ENCODE assay signal across 18 cellular contexts in the genomic region with DNA sequence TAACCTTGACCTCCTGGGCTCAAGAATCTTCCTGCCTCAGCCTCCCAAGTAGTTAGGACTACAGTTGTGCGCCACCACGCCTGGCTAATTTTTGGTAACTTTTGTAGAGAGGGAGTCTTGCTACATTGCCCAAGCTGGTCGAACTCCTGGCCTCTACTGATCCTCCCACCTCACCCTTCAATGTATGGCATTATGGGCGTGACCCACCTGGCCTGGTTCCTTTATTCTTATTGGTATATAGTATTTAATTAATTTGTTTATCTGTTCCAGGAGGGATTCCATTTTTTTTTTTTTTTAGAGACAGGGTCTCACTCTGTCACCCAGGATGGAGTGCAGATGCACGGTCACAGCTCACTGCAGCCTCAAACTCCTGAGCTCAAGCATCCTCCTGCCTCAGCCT. TPM values are rescaled to one million over a fixed set of nuclear protein-coding genes. Genes with fewer than 3 reads are reported as not detected.
DNase-seq lines count a peak whose midpoint lies in the region; ATAC-seq and TF ChIP-seq lines count a peak whose summit lies in the region.
"Had no signal": no experiment of that assay in that cellular context is flagged by ENCODE, and none has a peak within 500 bp of the region (broad histone marks: within the 10 kb centered on the region; RNA-seq: fewer than 3 reads in every experiment).

No MANE protein-coding gene starts in this region.

- no peak for ATAC-seq in left lobe of liver

- H3K27me3 ChIP-seq in PC-9 (ENCODE audit: insufficient read depth, low read depth) (no peaks in the 10 kb centered on the region), subcutaneous abdominal adipose tissue (ENCODE audit: control insufficient read depth in 5 of 5, insufficient read depth in 4 of 5, low read length in 5 of 5) (no peaks in the 10 kb centered on the region)

- TSS peak; percentile 8 for BruUV-seq in PC-9 (replicated peaks; lab: Mats Ljungman, UMichigan)

- H3K4me1 ChIP-seq in PC-9 (replicated peaks; ENCODE audit: insufficient read depth) (no peaks in the 10 kb centered on the region), subcutaneous abdominal adipose tissue (ENCODE audit: control insufficient read depth in 5 of 5, insufficient read depth in 5 of 5, low read length in 5 of 5) (peaks cover 0 to 19% (median 13%) of the 10 kb centered on the region in 5 donors)

- no peaks in the 10 kb centered on the region for H4K20me1 ChIP-seq in PC-9 (ENCODE audit: insufficient read depth)

- TF ChIP-seq CTCF in PC-9 (conservative IDR thresholded peaks at IDR 0.05) = no peak

- no peak overlapping the region for H3K4me2 ChIP-seq in PC-9

- H3K9ac ChIP-seq in subcutaneous abdominal adipose tissue (ENCODE audit: low read length in 5 of 5) = peak overlapping the region in 2 of 5 donors; percentile 16 to 42

- DNase-seq in activated effector memory CD4-positive, alpha-beta T cell treated with anti-CD3 and anti-CD28 coated beads, Interleukin-2, amount 50 U/mL, for 16 hours = peak; percentile 38
- DNase-seq in activated effector memory CD4-positive, alpha-beta T cell treated with Interleukin-2 at 50 U/mL for 16 hours = no peak
- DNase-seq in PC-9 (no peak), left lobe of liver (ENCODE audit: low spot score) (peak; percentile 18), NOMO-1 treated with DMSO at 0.1 percent for 48 hours (lab: John Stamatoyannopoulos, UW; ENCODE audit: unreplicated experiment) (no peak), hypothalamus (lab: John Stamatoyannopoulos, UW) (no peak), NCI-H1694 (lab: John Stamatoyannopoulos, UW) (no peak)
- DNase-seq: CD4-positive, alpha-beta T cell; DMS79 treated with DMSO at 0.1 percent for 48 hours; GDM1; GOT3; KG1; NCI-H1092 treated with DMSO at 0.1 percent for 48 hours; NCI-H1694 treated with DMSO at 0.1 percent for 48 hours; NCI-H345; NCI-H526 treated with DMSO at 0.1 percent for 48 hours had no signal

- intact Hi-C loops in PC-9 (cut with micrococcal nuclease; ENCODE audit: unreplicated experiment) = no loop called here

- H3K36me3 ChIP-seq in PC-9 (ENCODE audit: low read depth) (no peaks in the 10 kb centered on the region), subcutaneous abdominal adipose tissue (ENCODE audit: control insufficient read depth in 5 of 5, insufficient read depth in 5 of 5, low read length in 5 of 5) (peaks cover 3 to 59% (median 21%) of the 10 kb centered on the region in 5 donors)

- no peak overlapping the region for H3K27ac ChIP-seq in PC-9
- peak overlapping the region; percentile 79 for H3K27ac ChIP-seq in subcutaneous abdominal adipose tissue (ENCODE audit: low read depth, low read length)
- H3K27ac ChIP-seq: HL-60 had no signal

- H3K79me2 ChIP-seq in PC-9 (ENCODE audit: low read depth) = no peaks in the 10 kb centered on the region

- no peaks in the 10 kb centered on the region for H3K9me2 ChIP-seq in PC-9 (ENCODE audit: insufficient read depth)

- no peaks in the 10 kb centered on the region for H3K9me3 ChIP-seq in PC-9 (ENCODE audit: insufficient read depth, low read depth)
- H3K9me3 ChIP-seq in subcutaneous abdominal adipose tissue (ENCODE audit: control insufficient read depth in 5 of 5, low read length in 5 of 5) = no peaks in the 10 kb centered on the region

- POLR2A ChIA-PET in PC-9 (lab: Charles Lee; ENCODE audit: unreplicated experiment) = no interaction called here

- CTCF ChIA-PET in PC-9 (lab: Charles Lee) = no interaction called here

- H3K4me3 ChIP-seq in PC-9 (no peak overlapping the region), subcutaneous abdominal adipose tissue (ENCODE audit: low read depth in 1 of 5, low read length in 5 of 5) (no peak overlapping the region)

- no peaks in the 10 kb centered on the region for H3F3A ChIP-seq in PC-9 (ENCODE audit: insufficient read depth, low read depth)

- no peak overlapping the region for H2AFZ ChIP-seq in PC-9

RNA-seq across cellular contexts. Expression of gene EAPP, which starts 40.9 kb away (rescaled TPM):
- total RNA-seq in PC-9 (2021) (23.2 and 27.2 TPM in 2 replicates), left lobe of liver (15.5 TPM)

RNA-seq across cellular contexts. Expression of gene SNX6, which starts 49.6 kb away (rescaled TPM):
- total RNA-seq in PC-9 (2021) (43.0 and 51.8 TPM in 2 replicates), left lobe of liver (18.8 TPM)

Comparison
In these comparisons a context has a peak if more than half of its experiments do, and no peak if none do; other contexts are left out.
1. DNase-seq: peak in activated effector memory CD4-positive, alpha-beta T cell treated with anti-CD3 and anti-CD28 coated beads, Interleukin-2, amount 50 U/mL, for 16 hours (single experiment) and left lobe of liver (single experiment); none in activated effector memory CD4-positive, alpha-beta T cell treated with Interleukin-2 at 50 U/mL for 16 hours (single experiment), PC-9 (0 of 2), NOMO-1 treated with DMSO at 0.1 percent for 48 hours (single experiment), hypothalamus (0 of 51) and NCI-H1694 (single experiment).